In genomic region chr7:51013861-51014511, GRCh38 we compare ENCODE assay signal across 16 cellular contexts.
"Had no signal": no experiment of that assay in that cellular context is flagged by ENCODE, and none has a peak within 500 bp of the region (broad histone marks: within the 10 kb centered on the region; RNA-seq: fewer than 3 reads in every experiment).

No MANE protein-coding gene starts in this region.

- H3K36me3 ChIP-seq: neural progenitor cell, upper lobe of left lung had no signal

- DNase-seq: activated CD4-positive, alpha-beta memory T cell treated with anti-CD3 and anti-CD28 coated beads for 36 hours; activated CD4-positive, alpha-beta T cell treated with anti-CD3 and anti-CD28 coated beads for 48 hours; activated gamma-delta T cell treated with Interleukin-2 at 50 U/mL for 16 hours; activated T-cell treated with anti-CD3 and anti-CD28 coated beads, Interleukin-2, amount 50 U/mL, for 1 hour; dorsolateral prefrontal cortex; endodermal cell; hypothalamus; naive thymus-derived CD8-positive, alpha-beta T cell; psoas muscle; stimulated activated CD4-positive, alpha-beta T cell treated with anti-CD3 and anti-CD28 coated beads, Interleukin-12 subunit alpha, Interleukin-12 subunit beta, amount 100 ng/mL, for 4 hours; stimulated activated CD4-positive, alpha-beta T cell treated with anti-CD3 and anti-CD28 coated beads, Interleukin-4, amount 100 ng/mL, for 4 hours; stimulated activated naive CD8-positive, alpha-beta T cell treated with anti-CD3 and anti-CD28 coated beads, Interleukin-15, Interleukin-2, amounts not matched to agents 100 U/mL and 50 U/mL, for 24 hours had no signal

- H3K9me3 ChIP-seq: gastroesophageal sphincter, psoas muscle, upper lobe of left lung had no signal

- H3K9me3 Mint-ChIP-seq: activated CD4-positive, alpha-beta memory T cell treated with anti-CD3 and anti-CD28 coated beads for 36 hours; activated naive CD4-positive, alpha-beta T cell treated with anti-CD3 and anti-CD28 coated beads, Interleukin-2, amount 50 U/mL, for 24 hours; endodermal cell; naive thymus-derived CD8-positive, alpha-beta T cell; neural progenitor cell had no signal

- ATAC-seq: gastroesophageal sphincter; naive thymus-derived CD8-positive, alpha-beta T cell; psoas muscle; stimulated activated naive CD8-positive, alpha-beta T cell treated with anti-CD3 and anti-CD28 coated beads, Interleukin-15, Interleukin-2, amounts not matched to agents 100 U/mL and 50 U/mL, for 24 hours had no signal

- H3K27ac ChIP-seq: dorsolateral prefrontal cortex, gastroesophageal sphincter, neural progenitor cell, psoas muscle, upper lobe of left lung had no signal

- H3K36me3 Mint-ChIP-seq: activated CD4-positive, alpha-beta memory T cell treated with anti-CD3 and anti-CD28 coated beads for 36 hours; activated naive CD4-positive, alpha-beta T cell treated with anti-CD3 and anti-CD28 coated beads, Interleukin-2, amount 50 U/mL, for 24 hours; naive thymus-derived CD8-positive, alpha-beta T cell; neural progenitor cell had no signal

- H3K27me3 ChIP-seq: dorsolateral prefrontal cortex, gastroesophageal sphincter, neural progenitor cell, upper lobe of left lung had no signal

- H3K4me1 ChIP-seq: neural progenitor cell had no signal

- H3K4me3 ChIP-seq: dorsolateral prefrontal cortex, gastroesophageal sphincter, neural progenitor cell, psoas muscle, upper lobe of left lung had no signal

- H3K27ac Mint-ChIP-seq: activated CD4-positive, alpha-beta memory T cell treated with anti-CD3 and anti-CD28 coated beads for 36 hours; activated naive CD4-positive, alpha-beta T cell treated with anti-CD3 and anti-CD28 coated beads, Interleukin-2, amount 50 U/mL, for 24 hours; endodermal cell had no signal
